Comparison of ENCODE assay signal across 22 cellular contexts in genomic region chr18:59189746-59190145, GRCh38. TPM values are rescaled to one million over a fixed set of nuclear protein-coding genes. Genes with fewer than 3 reads are reported as not detected.
DNase-seq lines count a peak whose midpoint lies in the region; ATAC-seq, FAIRE-seq and TF ChIP-seq lines count a peak whose summit lies in the region.
"Had no signal": no experiment of that assay in that cellular context is flagged by ENCODE, and none has a peak within 500 bp of the region (broad histone marks: within the 10 kb centered on the region; RNA-seq: fewer than 3 reads in every experiment).

No MANE protein-coding gene starts in this region.

- no peak for FAIRE-seq in bronchial epithelial cell (lab: Jason Lieb, UNC)
- FAIRE-seq: RCC 7860 had no signal

- BruUV-seq in MCF 10A (replicated peaks; lab: Mats Ljungman, UMichigan), result no TSS peak

- CTCF ChIA-PET in MCF 10A (lab: Yijun Ruan, JAX), result no interaction called here

- intact Hi-C loops in MCF 10A (cut with micrococcal nuclease) (no loop called here), breast epithelium (cut with DNase I; ENCODE audit: low total_unique reads) (no loop called here)

- H3K9me3 ChIP-seq in breast epithelium, result no peaks in the 10 kb centered on the region
- H3K9me3 ChIP-seq: SJCRH30 had no signal

- H3K4me1 ChIP-seq in breast epithelium, result no peaks in the 10 kb centered on the region
- H3K4me1 ChIP-seq: SJCRH30 had no signal

- H3K9me3 Mint-ChIP-seq in MCF 10A (ENCODE audit: unreplicated experiment), result peaks cover 8% of the 10 kb centered on the region

- TF ChIP-seq POLR2A in breast epithelium (IDR thresholded peaks at IDR 0.05), result no peak

- DNase-seq in MCF 10A (ENCODE audit: unreplicated experiment) (no peak), breast epithelium (ENCODE audit: low spot score in 2 of 2) (no peak), bronchial epithelial cell (ENCODE audit: low read depth) (peak; percentile 54), foreskin fibroblast (peak; percentile 13 to 67), GOT3 (lab: John Stamatoyannopoulos, UW) (no peak), NOMO-1 treated with dmso at 0.1 percent for 144 hours (lab: John Stamatoyannopoulos, UW; ENCODE audit: unreplicated experiment) (no peak)
- DNase-seq: 8988T, DMS53, EL, MV-4-11, NCI-H1417, NCI-H187, NCI-H446, NCI-H526, OCI-M1, SJCRH30 had no signal

- no peaks in the 10 kb centered on the region for H3K36me3 ChIP-seq in breast epithelium
- H3K36me3 ChIP-seq in bronchial epithelial cell (ENCODE audit: control insufficient read depth, insufficient read depth, low read length), result no peaks in the 10 kb centered on the region
- H3K36me3 ChIP-seq: SJCRH30 had no signal

- H3K27me3 Mint-ChIP-seq in MCF 10A (ENCODE audit: insufficient read depth, unreplicated experiment), result no peaks in the 10 kb centered on the region

- peaks cover 14% of the 10 kb centered on the region for H3K4me1 Mint-ChIP-seq in MCF 10A (ENCODE audit: insufficient read depth, unreplicated experiment)
- H3K4me1 Mint-ChIP-seq: B cell, CD14-positive monocyte had no signal

- peak overlapping the region; percentile 75 for H3K27ac Mint-ChIP-seq in MCF 10A (ENCODE audit: low read depth, unreplicated experiment)
- H3K27ac Mint-ChIP-seq: B cell, CD14-positive monocyte, IgD-negative memory B cell had no signal

- H3K4me3 ChIP-seq in breast epithelium (no peak overlapping the region), bronchial epithelial cell (ENCODE audit: low read depth, low read length) (no peak overlapping the region), foreskin fibroblast (ENCODE audit: low read depth in 1 of 2, low read length in 2 of 2) (no peak overlapping the region)
- H3K4me3 ChIP-seq: SJCRH30 had no signal

- TF ChIP-seq CTCF in MCF 10A (IDR thresholded peaks at IDR 0.05; ENCODE audit: unreplicated experiment) (no peak), breast epithelium (IDR thresholded peaks at IDR 0.05) (no peak), bronchial epithelial cell (IDR thresholded peaks at IDR 0.05; ENCODE audit: insufficient read depth, low read length, severe bottlenecking) (no peak), foreskin fibroblast (IDR thresholded peaks at IDR 0.05; ENCODE audit: low read depth, low read length) (no peak)

- no peak for ATAC-seq in GM18858 (IDR thresholded peaks at IDR 0.05; ENCODE audit: unreplicated experiment)

- H3K27me3 ChIP-seq in breast epithelium, result no peaks in the 10 kb centered on the region
- no peaks in the 10 kb centered on the region for H3K27me3 ChIP-seq in bronchial epithelial cell (ENCODE audit: control insufficient read depth, insufficient read depth, low read length)
- H3K27me3 ChIP-seq: SJCRH30 had no signal

- no peaks in the 10 kb centered on the region for H3K36me3 Mint-ChIP-seq in MCF 10A (ENCODE audit: insufficient read depth, unreplicated experiment)
- H3K36me3 Mint-ChIP-seq: CD14-positive monocyte, IgD-negative memory B cell had no signal

- no peak overlapping the region for H3K27ac ChIP-seq in breast epithelium
- H3K27ac ChIP-seq: SJCRH30 had no signal

- no peak overlapping the region for H3K4me3 Mint-ChIP-seq in MCF 10A (ENCODE audit: unreplicated experiment)
- H3K4me3 Mint-ChIP-seq: B cell, CD14-positive monocyte, IgD-negative memory B cell had no signal

- POLR2A ChIA-PET in MCF 10A (lab: Yijun Ruan, JAX), result no interaction called here

RNA-seq across cellular contexts. Expression of gene GRP, which starts 30.2 kb away (rescaled TPM):
- total RNA-seq in MCF 10A (2022) (not detected in 2 replicates), breast epithelium (1 to 10 TPM in 2 of 3 donors, not detected in 1; 1.6 to 4.7 TPM), bronchial epithelial cell (not detected in 2 replicates)
- total RNA-seq: B cell, H4 had no signal

RNA-seq across cellular contexts. Expression of gene SEC11C, which starts 50.1 kb away (rescaled TPM):
- total RNA-seq in MCF 10A (2022) (168 and 272 TPM in 2 replicates), breast epithelium (10 to 100 TPM; 11.5 to 44.1 (median 38.7) TPM), bronchial epithelial cell (48.7 and 61.8 TPM in 2 replicates)

Comparison
In these comparisons a context has a peak if more than half of its experiments do, and no peak if none do; other contexts are left out.
1. DNase-seq: peak in bronchial epithelial cell (single experiment) and foreskin fibroblast (2 of 2); none in MCF 10A (single experiment), breast epithelium (0 of 2), GOT3 (single experiment) and NOMO-1 treated with dmso at 0.1 percent for 144 hours (single experiment).